1 cellular context compared by ENCODE assay signal in genomic region chr11:65652511-65653228, GRCh38.
TF ChIP-seq lines count a peak whose summit lies in the region.

No MANE protein-coding gene starts in this region.

TF ChIP-seq in GM12878, 131 proteins besides CTCF, POLR2A, EP300 and RAD21 (continued from another document and continues in another):
- TF ChIP-seq ZNF622 (IDR thresholded peaks at IDR 0.05) (no peak), EGR1 (IDR thresholded peaks at IDR 0.05; ENCODE audit: borderline replicate concordance in 1 of 2, low read depth in 2 of 2, low read length in 2 of 2) (peak in 1 of 2 experiments; percentile 92; a peak in 2 of 3 replicates), NKRF (conservative IDR thresholded peaks at IDR 0.05) (peak; percentile 45; the same call in 1 of the 2 replicates), LARP7 (IDR thresholded peaks at IDR 0.05) (no peak; the same call in 1 of the 2 replicates), DPF2 (IDR thresholded peaks at IDR 0.05) (peak; percentile 90), RBBP5 (conservative IDR thresholded peaks at IDR 0.05) (no peak), IKZF2 (IDR thresholded peaks at IDR 0.05) (peak; percentile 67 to 71; a peak in 2 of 4 replicates), CBX5 (IDR thresholded peaks at IDR 0.05; ENCODE audit: low read depth) (no peak), CBX3 (IDR thresholded peaks at IDR 0.05; ENCODE audit: borderline replicate concordance, low read depth) (no peak), FOXM1 (IDR thresholded peaks at IDR 0.05; ENCODE audit: low read depth, low read length) (no peak), ZBED1 (IDR thresholded peaks at IDR 0.05; ENCODE audit: borderline replicate concordance) (peak; percentile 23; the same call in 1 of the 2 replicates), PAX5 (IDR thresholded peaks at IDR 0.05; ENCODE audit: borderline replicate concordance, low read depth, low read length) (no peak; the same call in 1 of the 2 replicates), SREBF1 (IDR thresholded peaks at IDR 0.05; ENCODE audit: low read length) (no peak), NFIC (IDR thresholded peaks at IDR 0.05; ENCODE audit: low read depth, low read length) (no peak), ZSCAN29 (IDR thresholded peaks at IDR 0.05) (no peak), ZNF687 (IDR thresholded peaks at IDR 0.05) (peak; percentile 92), SIX5 (IDR thresholded peaks at IDR 0.05; ENCODE audit: low read depth, low read length, severe bottlenecking) (no peak), E4F1 (IDR thresholded peaks at IDR 0.05; ENCODE audit: borderline replicate concordance, partially characterized antibody) (no peak), NR2C2 (IDR thresholded peaks at IDR 0.05; ENCODE audit: borderline replicate concordance, control insufficient read depth, insufficient read length, low read depth) (no peak), TARDBP (IDR thresholded peaks at IDR 0.05; ENCODE audit: borderline replicate concordance) (peak; percentile 28; the same call in 1 of the 2 replicates), RFX5 (IDR thresholded peaks at IDR 0.05; ENCODE audit: low read depth, low read length) (no peak), RUNX3 (IDR thresholded peaks at IDR 0.05; ENCODE audit: low read length) (peak; percentile 80), TCF12 (IDR thresholded peaks at IDR 0.05; ENCODE audit: low read depth, low read length) (peak; percentile 46; the same call in 1 of the 2 replicates), ETV6 (conservative IDR thresholded peaks at IDR 0.05 in 1 of 2, IDR thresholded peaks at IDR 0.05 in 1 of 2; ENCODE audit: borderline replicate concordance in 1 of 2, low read depth in 1 of 2) (no peak), TAF1 (IDR thresholded peaks at IDR 0.05; ENCODE audit: borderline replicate concordance, low read depth, low read length) (peak; percentile 68), PKNOX1 (IDR thresholded peaks at IDR 0.05) (no peak), KDM1A (IDR thresholded peaks at IDR 0.05; ENCODE audit: borderline replicate concordance) (no peak), ELK1 (IDR thresholded peaks at IDR 0.05; ENCODE audit: low read depth, low read length) (peak; percentile 50; the same call in 1 of the 2 replicates), PAX8 (IDR thresholded peaks at IDR 0.05) (no peak), CHD2 (IDR thresholded peaks at IDR 0.05; ENCODE audit: borderline replicate concordance, low read depth, low read length) (peak; percentile 50; the same call in 1 of the 2 replicates), TCF7 (IDR thresholded peaks at IDR 0.05; ENCODE audit: borderline replicate concordance) (no peak), RAD51 (IDR thresholded peaks at IDR 0.05) (no peak), MEF2B (IDR thresholded peaks at IDR 0.05; ENCODE audit: partially characterized antibody, poor library complexity, severe bottlenecking) (peak; percentile 56), ZNF274 (IDR thresholded peaks at IDR 0.05; ENCODE audit: insufficient read depth, insufficient read length) (no peak), EZH2 (IDR thresholded peaks at IDR 0.05; ENCODE audit: borderline replicate concordance, control insufficient read depth, low read depth, low read length) (no peak), CEBPB (IDR thresholded peaks at IDR 0.05; ENCODE audit: borderline replicate concordance in 1 of 2, low read depth in 2 of 2, low read length in 2 of 2) (no peak), MYB (IDR thresholded peaks at IDR 0.05; ENCODE audit: borderline replicate concordance, low read depth, low read length) (no peak)
- TF ChIP-seq, protein P1, sequence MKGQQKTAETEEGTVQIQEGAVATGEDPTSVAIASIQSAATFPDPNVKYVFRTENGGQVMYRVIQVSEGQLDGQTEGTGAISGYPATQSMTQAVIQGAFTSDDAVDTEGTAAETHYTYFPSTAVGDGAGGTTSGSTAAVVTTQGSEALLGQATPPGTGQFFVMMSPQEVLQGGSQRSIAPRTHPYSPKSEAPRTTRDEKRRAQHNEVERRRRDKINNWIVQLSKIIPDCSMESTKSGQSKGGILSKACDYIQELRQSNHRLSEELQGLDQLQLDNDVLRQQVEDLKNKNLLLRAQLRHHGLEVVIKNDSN (IDR thresholded peaks at IDR 0.05; ENCODE audit: borderline replicate concordance, extremely low read length, insufficient read depth, low read depth, low read length), result no peak
- TF ChIP-seq, protein P2, sequence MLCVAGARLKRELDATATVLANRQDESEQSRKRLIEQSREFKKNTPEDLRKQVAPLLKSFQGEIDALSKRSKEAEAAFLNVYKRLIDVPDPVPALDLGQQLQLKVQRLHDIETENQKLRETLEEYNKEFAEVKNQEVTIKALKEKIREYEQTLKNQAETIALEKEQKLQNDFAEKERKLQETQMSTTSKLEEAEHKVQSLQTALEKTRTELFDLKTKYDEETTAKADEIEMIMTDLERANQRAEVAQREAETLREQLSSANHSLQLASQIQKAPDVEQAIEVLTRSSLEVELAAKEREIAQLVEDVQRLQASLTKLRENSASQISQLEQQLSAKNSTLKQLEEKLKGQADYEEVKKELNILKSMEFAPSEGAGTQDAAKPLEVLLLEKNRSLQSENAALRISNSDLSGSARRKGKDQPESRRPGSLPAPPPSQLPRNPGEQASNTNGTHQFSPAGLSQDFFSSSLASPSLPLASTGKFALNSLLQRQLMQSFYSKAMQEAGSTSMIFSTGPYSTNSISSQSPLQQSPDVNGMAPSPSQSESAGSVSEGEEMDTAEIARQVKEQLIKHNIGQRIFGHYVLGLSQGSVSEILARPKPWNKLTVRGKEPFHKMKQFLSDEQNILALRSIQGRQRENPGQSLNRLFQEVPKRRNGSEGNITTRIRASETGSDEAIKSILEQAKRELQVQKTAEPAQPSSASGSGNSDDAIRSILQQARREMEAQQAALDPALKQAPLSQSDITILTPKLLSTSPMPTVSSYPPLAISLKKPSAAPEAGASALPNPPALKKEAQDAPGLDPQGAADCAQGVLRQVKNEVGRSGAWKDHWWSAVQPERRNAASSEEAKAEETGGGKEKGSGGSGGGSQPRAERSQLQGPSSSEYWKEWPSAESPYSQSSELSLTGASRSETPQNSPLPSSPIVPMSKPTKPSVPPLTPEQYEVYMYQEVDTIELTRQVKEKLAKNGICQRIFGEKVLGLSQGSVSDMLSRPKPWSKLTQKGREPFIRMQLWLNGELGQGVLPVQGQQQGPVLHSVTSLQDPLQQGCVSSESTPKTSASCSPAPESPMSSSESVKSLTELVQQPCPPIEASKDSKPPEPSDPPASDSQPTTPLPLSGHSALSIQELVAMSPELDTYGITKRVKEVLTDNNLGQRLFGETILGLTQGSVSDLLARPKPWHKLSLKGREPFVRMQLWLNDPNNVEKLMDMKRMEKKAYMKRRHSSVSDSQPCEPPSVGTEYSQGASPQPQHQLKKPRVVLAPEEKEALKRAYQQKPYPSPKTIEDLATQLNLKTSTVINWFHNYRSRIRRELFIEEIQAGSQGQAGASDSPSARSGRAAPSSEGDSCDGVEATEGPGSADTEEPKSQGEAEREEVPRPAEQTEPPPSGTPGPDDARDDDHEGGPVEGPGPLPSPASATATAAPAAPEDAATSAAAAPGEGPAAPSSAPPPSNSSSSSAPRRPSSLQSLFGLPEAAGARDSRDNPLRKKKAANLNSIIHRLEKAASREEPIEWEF (IDR thresholded peaks at IDR 0.05; ENCODE audit: insufficient replicate concordance, low read depth, low read length), result no peak
- TF ChIP-seq, protein P3, sequence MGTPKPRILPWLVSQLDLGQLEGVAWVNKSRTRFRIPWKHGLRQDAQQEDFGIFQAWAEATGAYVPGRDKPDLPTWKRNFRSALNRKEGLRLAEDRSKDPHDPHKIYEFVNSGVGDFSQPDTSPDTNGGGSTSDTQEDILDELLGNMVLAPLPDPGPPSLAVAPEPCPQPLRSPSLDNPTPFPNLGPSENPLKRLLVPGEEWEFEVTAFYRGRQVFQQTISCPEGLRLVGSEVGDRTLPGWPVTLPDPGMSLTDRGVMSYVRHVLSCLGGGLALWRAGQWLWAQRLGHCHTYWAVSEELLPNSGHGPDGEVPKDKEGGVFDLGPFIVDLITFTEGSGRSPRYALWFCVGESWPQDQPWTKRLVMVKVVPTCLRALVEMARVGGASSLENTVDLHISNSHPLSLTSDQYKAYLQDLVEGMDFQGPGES (IDR thresholded peaks at IDR 0.05), result no peak
